Comparison of ENCODE assay signal across 1 cellular context in genomic region chr17:80782536-80783427, GRCh38.
TF ChIP-seq lines count a peak whose summit lies in the region.

No MANE protein-coding gene starts in this region.

TF ChIP-seq in GM23338, 12 proteins besides CTCF, POLR2A, EP300 and RAD21 (continued from another document):
- no peak for TF ChIP-seq ETS1 (IDR thresholded peaks at IDR 0.05)
- TF ChIP-seq CREB1 (CRISPR knock-in tag; IDR thresholded peaks at IDR 0.05; ENCODE audit: low read depth), result no peak
